15 cellular contexts compared by ENCODE assay signal in genomic region chr7:130367088-130367755, GRCh38. TPM values are rescaled to one million over a fixed set of nuclear protein-coding genes. Genes with fewer than 3 reads are reported as not detected.
A peak's percentile ranks its signal among the peaks of the same experiment; 100 is the strongest.
DNase-seq lines count a peak whose midpoint lies in the region; ATAC-seq, FAIRE-seq and TF ChIP-seq lines count a peak whose summit lies in the region.
"Had no signal": no experiment of that assay in that cellular context is flagged by ENCODE, and none has a peak within 500 bp of the region (broad histone marks: within the 10 kb centered on the region; RNA-seq: fewer than 3 reads in every experiment).

No MANE protein-coding gene starts in this region.

- DNase-seq in CD14-positive monocyte (ENCODE audit: low spot score) (peak; percentile 18), WTC11 (ENCODE audit: low spot score) (no peak), myocyte (ENCODE audit: low read depth) (peak; percentile 52), MV-4-11 (lab: John Stamatoyannopoulos, UW) (no peak), HK-2 (ENCODE audit: unreplicated experiment) (no peak), RCC 7860 (ENCODE audit: low spot score) (no peak), putamen (ENCODE audit: low spot score) (no peak)
- DNase-seq in CD8-positive, alpha-beta T cell, result peak in 5 of 7 experiments; percentile 12 to 55 (median 37)
- DNase-seq: foreskin melanocyte, midbrain, NCI-H1092 treated with DMSO at 0.1 percent for 48 hours had no signal

- no peaks in the 10 kb centered on the region for H3K36me3 ChIP-seq in CD8-positive, alpha-beta T cell (ENCODE audit: insufficient read depth, low read length)
- H3K36me3 ChIP-seq: suprapubic skin had no signal

- POLR2A ChIA-PET in CD8-positive, alpha-beta T cell (lab: Charles Lee), result interaction anchor here (1.6 kb wide), 1 partner anchor 49 kb away, joined by 4 read pairs; no protein-coding TSS in a partner anchor
- POLR2A ChIA-PET in WTC11 (lab: Charles Lee), result interaction anchor here (1.2 kb wide), 1 partner anchor 98 kb away, joined by 3 read pairs; no protein-coding TSS in a partner anchor

- H3K27me3 Mint-ChIP-seq in CD14-positive monocyte (ENCODE audit: low read depth in 3 of 3), result peaks cover 2 to 4% (median 3%) of the 10 kb centered on the region in 3 donors
- no peaks in the 10 kb centered on the region for H3K27me3 Mint-ChIP-seq in CD8-positive, alpha-beta T cell (ENCODE audit: low read depth)
- H3K27me3 Mint-ChIP-seq in WTC11 (ENCODE audit: low read depth), result no peaks in the 10 kb centered on the region; the same call in 1 of the 2 replicates

- no peaks in the 10 kb centered on the region for H3K9me3 ChIP-seq in CD8-positive, alpha-beta T cell (ENCODE audit: low read length)
- H3K9me3 ChIP-seq: body of pancreas, suprapubic skin had no signal

- no peak for FAIRE-seq in RCC 7860 (lab: Jason Lieb, UNC)

- peak overlapping the region; percentile 20 for H3K4me3 ChIP-seq in CD8-positive, alpha-beta T cell (ENCODE audit: low read depth, low read length)
- H3K4me3 ChIP-seq: body of pancreas, suprapubic skin had no signal

- H3K27ac Mint-ChIP-seq in CD14-positive monocyte, result no peak overlapping the region
- H3K27ac Mint-ChIP-seq in CD8-positive, alpha-beta T cell, result peak overlapping the region; percentile 87
- H3K27ac Mint-ChIP-seq in WTC11, result no peak overlapping the region

- TF ChIP-seq CTCF in CD14-positive monocyte (IDR thresholded peaks at IDR 0.05) (no peak), WTC11 (IDR thresholded peaks at IDR 0.05) (no peak)
- no peak for TF ChIP-seq CTCF in CD8-positive, alpha-beta T cell (IDR thresholded peaks at IDR 0.05)

- intact Hi-C loops in CD14-positive monocyte (cut with micrococcal nuclease), result no loop called here
- intact Hi-C loops in CD8-positive, alpha-beta T cell (cut with DNase I, micrococcal nuclease), result no loop called here

- CTCF ChIA-PET in CD8-positive, alpha-beta T cell (lab: Charles Lee), result no interaction called here
- CTCF ChIA-PET in WTC11 (lab: Charles Lee), result interaction anchor here (2.1 kb wide), 1 partner anchor 14 kb away, joined by 9 read pairs; the partner anchor contains the start of gene CPA1

- H3K36me3 Mint-ChIP-seq in CD14-positive monocyte (no peaks in the 10 kb centered on the region), WTC11 (peaks cover 3% of the 10 kb centered on the region; the same call in 1 of the 2 replicates)
- no peaks in the 10 kb centered on the region for H3K36me3 Mint-ChIP-seq in CD8-positive, alpha-beta T cell

- H3K9me3 Mint-ChIP-seq in CD14-positive monocyte, result peaks cover 0 to 4% (median 0%) of the 10 kb centered on the region in 7 donors
- no peaks in the 10 kb centered on the region for H3K9me3 Mint-ChIP-seq in CD8-positive, alpha-beta T cell
- H3K9me3 Mint-ChIP-seq in WTC11, result peaks cover 5% of the 10 kb centered on the region

- H3K4me3 Mint-ChIP-seq in CD14-positive monocyte (no peak overlapping the region), WTC11 (no peak overlapping the region)
- H3K4me3 Mint-ChIP-seq in CD8-positive, alpha-beta T cell, result peak overlapping the region; percentile 35

- H3K27me3 ChIP-seq in CD8-positive, alpha-beta T cell (ENCODE audit: insufficient read depth, low read length), result no peaks in the 10 kb centered on the region
- H3K27me3 ChIP-seq: body of pancreas, suprapubic skin had no signal

- H3K27ac ChIP-seq in CD8-positive, alpha-beta T cell (ENCODE audit: low read depth, low read length), result peak overlapping the region; percentile 25
- H3K27ac ChIP-seq: suprapubic skin had no signal

- H3K4me1 Mint-ChIP-seq in CD14-positive monocyte, result peaks cover 12% of the 10 kb centered on the region
- peaks cover 30% of the 10 kb centered on the region for H3K4me1 Mint-ChIP-seq in CD8-positive, alpha-beta T cell (ENCODE audit: low read depth)
- H3K4me1 Mint-ChIP-seq in WTC11, result peaks cover 21% of the 10 kb centered on the region

- H3K4me1 ChIP-seq in CD8-positive, alpha-beta T cell (ENCODE audit: insufficient read depth, low read length), result peaks cover 46% of the 10 kb centered on the region

- peak; percentile 65 for ATAC-seq in CD8-positive, alpha-beta T cell
- ATAC-seq in WTC11, result no peak
- ATAC-seq: body of pancreas had no signal

TF ChIP-seq in WTC11, 78 proteins besides CTCF, POLR2A, EP300 and RAD21:
- peak; percentile 46 for TF ChIP-seq USF2 (CRISPR knock-in tag; IDR thresholded peaks at IDR 0.05)
- TF ChIP-seq JAZF1 (CRISPR knock-in tag; IDR thresholded peaks at IDR 0.05), result no peak
- TF ChIP-seq ERG (CRISPR knock-in tag; IDR thresholded peaks at IDR 0.05), result no peak
- TF ChIP-seq FOXP1 (CRISPR knock-in tag; IDR thresholded peaks at IDR 0.05; ENCODE audit: borderline replicate concordance), result no peak
- TF ChIP-seq MYBL2 (CRISPR knock-in tag; IDR thresholded peaks at IDR 0.05), result no peak
- TF ChIP-seq GABPB1 (CRISPR knock-in tag; IDR thresholded peaks at IDR 0.05), result no peak
- no peak for TF ChIP-seq FOXJ3 (CRISPR knock-in tag; IDR thresholded peaks at IDR 0.05; ENCODE audit: borderline replicate concordance)

RNA-seq across cellular contexts. Expression of gene CPA1, which starts 13.1 kb away (rescaled TPM):
- polyA plus RNA-seq in CD14-positive monocyte, result not detected
- total RNA-seq in CD8-positive, alpha-beta T cell, result not detected
- 7.9 to 14.0 TPM (median 8.9 TPM) in 3 replicates for total RNA-seq in WTC11 (2021)
- 1.3 and 6.5 TPM in 2 replicates for total RNA-seq in myocyte
- polyA plus RNA-seq in myocyte (2012), result 1.6 TPM
- total RNA-seq: NCI-H460, renal cortical epithelial cell, suprapubic skin had no signal

RNA-seq across cellular contexts. Expression of gene CPA5, which starts 22.6 kb away (rescaled TPM):
- not detected for polyA plus RNA-seq in CD14-positive monocyte
- total RNA-seq in CD8-positive, alpha-beta T cell, result not detected
- total RNA-seq in WTC11 (2021) (not detected in 3 replicates), myocyte (0.16 and 0.21 TPM in 2 replicates)
- 1.8 TPM for polyA plus RNA-seq in myocyte (2012)
- total RNA-seq: body of pancreas, NCI-H460, renal cortical epithelial cell had no signal

Comparison
In these comparisons a context has a peak if more than half of its experiments do, and no peak if none do; other contexts are left out.
1. DNase-seq: peak in CD14-positive monocyte (single experiment), CD8-positive, alpha-beta T cell (5 of 7) and myocyte (single experiment); none in WTC11 (single experiment), MV-4-11 (single experiment), HK-2 (single experiment), RCC 7860 (single experiment) and putamen (single experiment).